19 cellular contexts compared by ENCODE assay signal in the genomic region with DNA sequence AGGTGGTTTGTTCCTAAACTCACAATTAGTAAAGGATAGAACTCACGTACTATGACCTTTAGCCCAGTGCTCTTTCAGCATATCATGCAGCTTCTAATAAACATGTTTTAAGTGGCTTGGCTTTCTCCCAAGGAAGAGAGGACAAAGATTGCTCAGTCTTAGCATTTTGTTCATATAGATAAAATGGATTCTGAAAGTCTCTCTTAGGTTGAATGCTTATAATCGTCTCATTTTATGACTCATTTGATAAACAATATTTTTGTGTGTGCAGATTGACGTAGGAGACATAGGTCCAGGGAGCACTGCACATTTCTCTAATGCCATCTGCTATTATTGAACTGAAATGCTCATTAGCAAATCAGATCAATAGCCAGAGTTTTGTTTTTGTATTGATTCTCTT. TPM values are rescaled to one million over a fixed set of nuclear protein-coding genes. Genes with fewer than 3 reads are reported as not detected.
A peak's percentile ranks its signal among the peaks of the same experiment; 100 is the strongest.
DNase-seq lines count a peak whose midpoint lies in the region; ATAC-seq and TF ChIP-seq lines count a peak whose summit lies in the region.
"Had no signal": no experiment of that assay in that cellular context is flagged by ENCODE, and none has a peak within 500 bp of the region (broad histone marks: within the 10 kb centered on the region; RNA-seq: fewer than 3 reads in every experiment).

No MANE protein-coding gene starts in this region.

- no peak overlapping the region for H3K27ac Mint-ChIP-seq in activated T-helper 2 cell treated with anti-CD3 and anti-CD28 coated beads, Interferon-gamma antibody, Interleukin-2, Interleukin-4, amounts not matched to agents 10 μg/mL and 5 μg/mL and 100 μg/mL, durations not matched to agents 14 hours and 24 hours and 36 hours
- H3K27ac Mint-ChIP-seq in activated CD8-positive, alpha-beta T cell treated with anti-CD3 and anti-CD28 coated beads for 36 hours, result no peak overlapping the region
- H3K27ac Mint-ChIP-seq: activated naive CD8-positive, alpha-beta T cell; B cell had no signal

- TF ChIP-seq CTCF in right atrium auricular region (IDR thresholded peaks at IDR 0.05), result no peak
- TF ChIP-seq CTCF in PC-3 (conservative IDR thresholded peaks at IDR 0.05; ENCODE audit: low read depth, low read length), result no peak
- TF ChIP-seq CTCF in fibroblast of villous mesenchyme (IDR thresholded peaks at IDR 0.05; ENCODE audit: insufficient read depth, low read depth, low read length), result no peak
- TF ChIP-seq CTCF in OCI-LY7 (conservative IDR thresholded peaks at IDR 0.05; ENCODE audit: low read length), result no peak
- TF ChIP-seq CTCF in activated CD8-positive, alpha-beta T cell treated with anti-CD3 and anti-CD28 coated beads for 36 hours (IDR thresholded peaks at IDR 0.05), result no peak

- DNase-seq in Right ventricle myocardium inferior (ENCODE audit: missing footprints), result no peak
- no peak for DNase-seq in right atrium auricular region (ENCODE audit: low spot score)
- DNase-seq in PC-3, result peak; percentile 88
- peak; percentile 89 for DNase-seq in fibroblast of villous mesenchyme (ENCODE audit: low read depth)
- DNase-seq in AML-193 (lab: John Stamatoyannopoulos, UW), result no peak
- no peak for DNase-seq in OCI-LY7 (ENCODE audit: low spot score)
- DNase-seq in activated T-helper 2 cell treated with anti-CD3 and anti-CD28 coated beads, Interferon-gamma antibody, Interleukin-2, Interleukin-4, amounts not matched to agents 10 μg/mL and 5 μg/mL and 100 μg/mL, durations not matched to agents 14 hours and 24 hours and 36 hours (ENCODE audit: low spot score), result no peak
- no peak for DNase-seq in activated CD8-positive, alpha-beta T cell treated with anti-CD3 and anti-CD28 coated beads for 36 hours
- DNase-seq: foreskin keratinocyte; NCI-H2081; Peyer's patch; stimulated activated CD4-positive, alpha-beta T cell treated with anti-CD3 and anti-CD28 coated beads, Interleukin-4, amount 100 ng/mL, for 24 hours; stimulated activated naive CD4-positive, alpha-beta T cell treated with Interleukin-2 at 50 U/mL for 16 hours; T-helper 9 cell had no signal

- H3K79me2 ChIP-seq in PC-3 (ENCODE audit: low read length) (no peaks in the 10 kb centered on the region), OCI-LY7 (ENCODE audit: insufficient read depth, low read depth, low read length) (no peaks in the 10 kb centered on the region)

- no peaks in the 10 kb centered on the region for H3F3A ChIP-seq in PC-3 (ENCODE audit: low read length, unreplicated experiment)

- intact Hi-C loops in Right ventricle myocardium inferior (cut with DNase I) (loop anchor here (5.0 kb wide), 2 partner anchors 115 to 140 kb away; no protein-coding TSS in a partner anchor), PC-3 (cut with micrococcal nuclease) (loop anchor here (5.0 kb wide), 1 partner anchor 40 kb away; no protein-coding TSS in a partner anchor), OCI-LY7 (cut with micrococcal nuclease; ENCODE audit: unreplicated experiment) (no loop called here)
- intact Hi-C loops in activated T-helper 2 cell treated with anti-CD3 and anti-CD28 coated beads, Interferon-gamma antibody, Interleukin-2, Interleukin-4, amounts not matched to agents 10 μg/mL and 5 μg/mL and 100 μg/mL, durations not matched to agents 14 hours and 24 hours and 36 hours (cut with micrococcal nuclease), result no loop called here
- intact Hi-C loops in activated CD8-positive, alpha-beta T cell treated with anti-CD3 and anti-CD28 coated beads for 36 hours (cut with micrococcal nuclease), result no loop called here

- H3K27ac ChIP-seq in right atrium auricular region, result peak overlapping the region in 1 of 2 donors; percentile 45
- H3K27ac ChIP-seq in PC-3 (ENCODE audit: low read length), result peak overlapping the region; percentile 75
- no peak overlapping the region for H3K27ac ChIP-seq in OCI-LY7 (ENCODE audit: low read depth, low read length, poor library complexity, severe bottlenecking)
- H3K27ac ChIP-seq: foreskin keratinocyte had no signal

- H3K9ac ChIP-seq in PC-3 (ENCODE audit: low read length), result peak overlapping the region; percentile 42

- H3K4me2 ChIP-seq in PC-3 (ENCODE audit: low read length) (peak overlapping the region; percentile 73), OCI-LY7 (ENCODE audit: low read length) (no peak overlapping the region)

- no peaks in the 10 kb centered on the region for H3K36me3 Mint-ChIP-seq in activated T-helper 2 cell treated with anti-CD3 and anti-CD28 coated beads, Interferon-gamma antibody, Interleukin-2, Interleukin-4, amounts not matched to agents 10 μg/mL and 5 μg/mL and 100 μg/mL, durations not matched to agents 14 hours and 24 hours and 36 hours (ENCODE audit: low read depth)
- H3K36me3 Mint-ChIP-seq in activated CD8-positive, alpha-beta T cell treated with anti-CD3 and anti-CD28 coated beads for 36 hours (ENCODE audit: low read depth), result no peaks in the 10 kb centered on the region
- H3K36me3 Mint-ChIP-seq: activated naive CD8-positive, alpha-beta T cell had no signal

- H3K27me3 ChIP-seq in right atrium auricular region, result no peaks in the 10 kb centered on the region
- H3K27me3 ChIP-seq in PC-3 (ENCODE audit: low read length), result no peaks in the 10 kb centered on the region
- H3K27me3 ChIP-seq: foreskin keratinocyte, Peyer's patch had no signal

- POLR2A ChIA-PET in PC-3 (lab: Charles Lee; ENCODE audit: unreplicated experiment) (no interaction called here), OCI-LY7 (lab: Charles Lee) (no interaction called here)
- POLR2A ChIA-PET in activated CD8-positive, alpha-beta T cell treated with anti-CD3 and anti-CD28 coated beads for 36 hours (lab: Charles Lee), result no interaction called here

- no peak overlapping the region for H3K4me3 Mint-ChIP-seq in activated T-helper 2 cell treated with anti-CD3 and anti-CD28 coated beads, Interferon-gamma antibody, Interleukin-2, Interleukin-4, amounts not matched to agents 10 μg/mL and 5 μg/mL and 100 μg/mL, durations not matched to agents 14 hours and 24 hours and 36 hours (ENCODE audit: low read depth)
- no peak overlapping the region for H3K4me3 Mint-ChIP-seq in activated CD8-positive, alpha-beta T cell treated with anti-CD3 and anti-CD28 coated beads for 36 hours
- H3K4me3 Mint-ChIP-seq: activated naive CD8-positive, alpha-beta T cell; B cell had no signal

- H4K20me1 ChIP-seq in PC-3 (ENCODE audit: low read length) (no peaks in the 10 kb centered on the region), OCI-LY7 (ENCODE audit: insufficient read depth, low read length) (no peaks in the 10 kb centered on the region)

- CTCF ChIA-PET in PC-3 (lab: Charles Lee), result no interaction called here
- CTCF ChIA-PET in OCI-LY7 (lab: Charles Lee; ENCODE audit: unreplicated experiment), result no interaction called here
- CTCF ChIA-PET in activated CD8-positive, alpha-beta T cell treated with anti-CD3 and anti-CD28 coated beads for 36 hours (lab: Charles Lee), result no interaction called here

- no peaks in the 10 kb centered on the region for H3K4me1 Mint-ChIP-seq in activated T-helper 2 cell treated with anti-CD3 and anti-CD28 coated beads, Interferon-gamma antibody, Interleukin-2, Interleukin-4, amounts not matched to agents 10 μg/mL and 5 μg/mL and 100 μg/mL, durations not matched to agents 14 hours and 24 hours and 36 hours (ENCODE audit: low read depth)
- H3K4me1 Mint-ChIP-seq in activated CD8-positive, alpha-beta T cell treated with anti-CD3 and anti-CD28 coated beads for 36 hours (ENCODE audit: low read depth), result no peaks in the 10 kb centered on the region
- H3K4me1 Mint-ChIP-seq: B cell had no signal

- H3K9me2 ChIP-seq in PC-3 (replicated peaks; ENCODE audit: low read length) (no peaks in the 10 kb centered on the region), OCI-LY7 (ENCODE audit: insufficient read depth, low read length) (no peaks in the 10 kb centered on the region)

- BruUV-seq in PC-3 (replicated peaks; lab: Mats Ljungman, UMichigan), result no TSS peak
- no TSS peak for BruUV-seq in OCI-LY7 (replicated peaks; lab: Mats Ljungman, UMichigan)

- H3K9me3 ChIP-seq in right atrium auricular region, result no peaks in the 10 kb centered on the region
- no peaks in the 10 kb centered on the region for H3K9me3 ChIP-seq in PC-3 (ENCODE audit: low read length)
- no peaks in the 10 kb centered on the region for H3K9me3 ChIP-seq in OCI-LY7 (ENCODE audit: low read length)
- H3K9me3 ChIP-seq: Peyer's patch had no signal

- ATAC-seq in Right ventricle myocardium inferior (peak; percentile 80), PC-3 (peak; percentile 94)
- ATAC-seq in activated CD8-positive, alpha-beta T cell treated with anti-CD3 and anti-CD28 coated beads for 36 hours, result no peak
- ATAC-seq: foreskin keratinocyte had no signal

- H2AFZ ChIP-seq in PC-3 (ENCODE audit: low read length) (no peak overlapping the region), OCI-LY7 (ENCODE audit: low read length) (no peak overlapping the region)

- H3K4me1 ChIP-seq in right atrium auricular region (peaks cover 0 to 11% of the 10 kb centered on the region in 2 donors), PC-3 (ENCODE audit: insufficient read depth, low read length) (peaks cover 36% of the 10 kb centered on the region), OCI-LY7 (ENCODE audit: insufficient read depth, low read length, poor library complexity, severe bottlenecking) (no peaks in the 10 kb centered on the region)
- H3K4me1 ChIP-seq: foreskin keratinocyte had no signal

- H3K27me3 Mint-ChIP-seq in activated T-helper 2 cell treated with anti-CD3 and anti-CD28 coated beads, Interferon-gamma antibody, Interleukin-2, Interleukin-4, amounts not matched to agents 10 μg/mL and 5 μg/mL and 100 μg/mL, durations not matched to agents 14 hours and 24 hours and 36 hours (ENCODE audit: low read depth), result no peaks in the 10 kb centered on the region
- H3K27me3 Mint-ChIP-seq in activated CD8-positive, alpha-beta T cell treated with anti-CD3 and anti-CD28 coated beads for 36 hours, result peaks cover 1% of the 10 kb centered on the region
- H3K27me3 Mint-ChIP-seq: B cell had no signal

- H3K36me3 ChIP-seq in right atrium auricular region (no peaks in the 10 kb centered on the region), PC-3 (ENCODE audit: low read depth, low read length) (no peaks in the 10 kb centered on the region), OCI-LY7 (ENCODE audit: insufficient read depth, low read length) (no peaks in the 10 kb centered on the region)
- H3K36me3 ChIP-seq: Peyer's patch had no signal

- H3K9me3 Mint-ChIP-seq in activated T-helper 2 cell treated with anti-CD3 and anti-CD28 coated beads, Interferon-gamma antibody, Interleukin-2, Interleukin-4, amounts not matched to agents 10 μg/mL and 5 μg/mL and 100 μg/mL, durations not matched to agents 14 hours and 24 hours and 36 hours, result no peaks in the 10 kb centered on the region
- H3K9me3 Mint-ChIP-seq in activated CD8-positive, alpha-beta T cell treated with anti-CD3 and anti-CD28 coated beads for 36 hours, result no peaks in the 10 kb centered on the region

- H3K4me3 ChIP-seq in right atrium auricular region (no peak overlapping the region), PC-3 (ENCODE audit: low read length) (0 out of 2 replicates have a peak overlapping the region, but pooled peaks have one; percentile 6), fibroblast of villous mesenchyme (ENCODE audit: low read depth, low read length) (no peak overlapping the region), OCI-LY7 (ENCODE audit: low read depth, low read length, poor library complexity, severe bottlenecking) (no peak overlapping the region)
- H3K4me3 ChIP-seq: Peyer's patch had no signal

RNA-seq across cellular contexts. Expression of gene GNAT3, which starts 44.8 kb away (rescaled TPM):
- total RNA-seq in Right ventricle myocardium inferior, result not detected
- total RNA-seq in right atrium auricular region, result not detected
- not detected in 2 replicates for total RNA-seq in PC-3 (2014; rRNA removed)
- total RNA-seq in fibroblast of villous mesenchyme, result not detected in 2 replicates
- total RNA-seq in OCI-LY7 (2014; rRNA removed; shearing (Covaris generic)), result not detected in 2 replicates
- total RNA-seq in OCI-LY7 (2022), result not detected in 2 replicates
- total RNA-seq in activated T-helper 2 cell treated with anti-CD3 and anti-CD28 coated beads, Interferon-gamma antibody, Interleukin-2, Interleukin-4, amounts not matched to agents 10 μg/mL and 5 μg/mL and 100 μg/mL, durations not matched to agents 14 hours and 24 hours and 36 hours, result not detected in 2 replicates
- not detected for total RNA-seq in activated CD8-positive, alpha-beta T cell treated with anti-CD3 and anti-CD28 coated beads for 36 hours
- total RNA-seq: activated CD8-positive, alpha-beta memory T cell treated with anti-CD3 and anti-CD28 coated beads for 36 hours; B cell; foreskin keratinocyte; G401; myocyte had no signal

Comparison
In these comparisons a context has a peak if more than half of its experiments do, and no peak if none do; other contexts are left out.
1. DNase-seq: peak in PC-3 (single experiment) and fibroblast of villous mesenchyme (single experiment); none in Right ventricle myocardium inferior (single experiment), right atrium auricular region (single experiment), AML-193 (0 of 2), OCI-LY7 (single experiment), activated T-helper 2 cell treated with anti-CD3 and anti-CD28 coated beads, Interferon-gamma antibody, Interleukin-2, Interleukin-4, amounts not matched to agents 10 μg/mL and 5 μg/mL and 100 μg/mL, durations not matched to agents 14 hours and 24 hours and 36 hours (single experiment) and activated CD8-positive, alpha-beta T cell treated with anti-CD3 and anti-CD28 coated beads for 36 hours (single experiment).
2. intact Hi-C loops: an anchor here in Right ventricle myocardium inferior (5.0 kb wide) and PC-3 (5.0 kb wide); none called in OCI-LY7, activated T-helper 2 cell treated with anti-CD3 and anti-CD28 coated beads, Interferon-gamma antibody, Interleukin-2, Interleukin-4, amounts not matched to agents 10 μg/mL and 5 μg/mL and 100 μg/mL, durations not matched to agents 14 hours and 24 hours and 36 hours and activated CD8-positive, alpha-beta T cell treated with anti-CD3 and anti-CD28 coated beads for 36 hours.